In genomic region chr3:59857589-59858346, GRCh38 we compare ENCODE assay signal across 7 cellular contexts.
A peak's percentile ranks its signal among the peaks of the same experiment; 100 is the strongest.
DNase-seq lines count a peak whose midpoint lies in the region; ATAC-seq and TF ChIP-seq lines count a peak whose summit lies in the region.

No MANE protein-coding gene starts in this region.

- H3K4me3 ChIP-seq in right atrium auricular region (no peak overlapping the region), sigmoid colon (no peak overlapping the region)

- peaks cover 8% of the 10 kb centered on the region for H3K27me3 Mint-ChIP-seq in T-helper 17 cell

- H3K36me3 ChIP-seq in right atrium auricular region (no peaks in the 10 kb centered on the region), sigmoid colon (no peaks in the 10 kb centered on the region)

- H3K4me3 Mint-ChIP-seq in T-helper 17 cell, result no peak overlapping the region

- no peak overlapping the region for H3K27ac ChIP-seq in right atrium auricular region
- H3K27ac ChIP-seq in sigmoid colon, result no peak overlapping the region

- no peaks in the 10 kb centered on the region for H3K27me3 ChIP-seq in right atrium auricular region
- H3K27me3 ChIP-seq in sigmoid colon, result no peaks in the 10 kb centered on the region

- TF ChIP-seq POLR2A in sigmoid colon (IDR thresholded peaks at IDR 0.05), result no peak

- H3K4me1 Mint-ChIP-seq in T-helper 17 cell, result peaks cover 10% of the 10 kb centered on the region

- H3K4me1 ChIP-seq in right atrium auricular region (no peaks in the 10 kb centered on the region), sigmoid colon (no peaks in the 10 kb centered on the region)

- TF ChIP-seq CTCF in GM13977 (IDR thresholded peaks at IDR 0.05; ENCODE audit: extremely low read depth, insufficient read depth, missing control alignments) (peak; percentile 86), right atrium auricular region (IDR thresholded peaks at IDR 0.05) (peak; percentile 80 to 89), sigmoid colon (IDR thresholded peaks at IDR 0.05) (peak; percentile 44 to 86 (median 80))

- DNase-seq in GM13977 (ENCODE audit: low spot score), result peak; percentile 68
- DNase-seq in NCI-H1417 treated with DMSO at 0.1 percent for 48 hours (lab: John Stamatoyannopoulos, UW), result peak; percentile 33
- DNase-seq in T-helper 17 cell, result peak; percentile 45 to 59 (median 54)
- peak; percentile 79 for DNase-seq in amniotic epithelial cell (ENCODE audit: low read depth)
- DNase-seq in right atrium auricular region (ENCODE audit: low spot score), result peak; percentile 79
- peak; percentile 83 for DNase-seq in sigmoid colon

- H3K27ac Mint-ChIP-seq in T-helper 17 cell, result peak overlapping the region; percentile 60

- ATAC-seq in HG02763 (IDR thresholded peaks at IDR 0.05; ENCODE audit: unreplicated experiment), result peak; percentile 97
- ATAC-seq in T-helper 17 cell, result peak; percentile 98

- in situ Hi-C loops in GM13977 (cut with MboI; ENCODE audit: low pct_unique_long_range_greater_than_20kb, low sequenced_read_pairs, unreplicated experiment), result loop anchor here (25.0 kb wide), 2 partner anchors 270 to 645 kb away; no protein-coding TSS in a partner anchor

- peaks cover 2% of the 10 kb centered on the region for H3K36me3 Mint-ChIP-seq in T-helper 17 cell (ENCODE audit: low read depth)

- no peaks in the 10 kb centered on the region for H3K9me3 ChIP-seq in T-helper 17 cell (ENCODE audit: control insufficient read depth, low read length, poor library complexity, severe bottlenecking)
- H3K9me3 ChIP-seq in right atrium auricular region, result no peaks in the 10 kb centered on the region
- H3K9me3 ChIP-seq in sigmoid colon, result no peaks in the 10 kb centered on the region

- WGBS in sigmoid colon, 2 donors, result 30 to 44% methylated on average over 7 of the region's 7 CpGs

- no peak for TF ChIP-seq EP300 in sigmoid colon (IDR thresholded peaks at IDR 0.05)

- intact Hi-C loops in sigmoid colon (cut with DNase I), result loop anchor here (2.0 to 10.0 kb wide), 3 partner anchors 283 to 1213 kb away; no protein-coding TSS in a partner anchor

Comparison
In these comparisons a context has a peak if more than half of its experiments do, and no peak if none do; other contexts are left out.
1. DNase-seq: peak in every context shown above with its lines; median percentile 83 in sigmoid colon; 79 in amniotic epithelial cell; 79 in right atrium auricular region; 68 in GM13977; 54 in T-helper 17 cell; 33 in NCI-H1417 treated with DMSO at 0.1 percent for 48 hours.